ENCODE assay signal across 8 cellular contexts in the genomic region with DNA sequence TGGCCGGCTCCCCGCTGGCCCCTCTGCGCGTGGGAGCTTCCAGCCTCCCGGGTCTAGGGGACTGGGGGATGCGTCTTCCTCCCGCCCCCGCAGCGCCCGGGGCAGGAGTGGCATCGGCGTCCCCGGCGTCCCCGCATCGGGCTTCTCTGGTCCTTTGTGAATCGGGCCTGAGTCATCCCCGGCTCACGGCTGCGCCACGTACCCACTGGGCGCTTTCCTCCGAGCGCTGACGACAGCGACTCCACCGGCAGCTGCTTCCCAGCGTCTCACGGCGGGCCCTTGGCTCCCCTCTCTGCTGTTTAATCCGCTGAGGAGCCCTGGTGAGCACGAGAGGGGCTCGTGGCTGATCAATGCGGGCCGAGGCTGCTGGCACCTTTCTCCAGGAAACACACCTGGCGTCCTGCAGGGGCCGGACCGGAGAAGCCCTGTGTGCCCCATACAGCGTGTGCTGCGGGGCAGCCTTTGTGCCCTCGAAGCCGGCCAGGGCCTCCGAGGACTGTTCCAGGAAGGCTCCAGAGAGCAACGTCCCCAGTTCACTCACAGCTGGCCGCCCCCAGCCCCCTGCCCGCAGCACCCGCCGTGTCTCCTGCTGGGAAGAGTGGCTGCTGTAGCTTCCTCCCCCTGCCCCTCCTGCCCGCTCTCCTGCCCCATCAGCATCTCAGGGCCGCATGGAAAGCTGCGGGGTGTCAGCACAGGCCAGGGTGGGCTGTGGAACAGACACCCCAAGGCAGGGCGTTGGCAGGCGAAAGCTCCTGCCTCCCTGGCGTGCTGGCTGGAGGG.
A peak's percentile ranks its signal among the peaks of the same experiment; 100 is the strongest.
DNase-seq lines count a peak whose midpoint lies in the region; ATAC-seq, FAIRE-seq and TF ChIP-seq lines count a peak whose summit lies in the region.

No MANE protein-coding gene starts in this region.

- H3K4me3 ChIP-seq in MG63 (0 out of 2 replicates have a peak overlapping the region, but pooled peaks have one; percentile 4), testis (peak overlapping the region; percentile 15 to 50)

- no peaks in the 10 kb centered on the region for H3K9me3 ChIP-seq in MG63
- H3K9me3 ChIP-seq in testis: no peaks in the 10 kb centered on the region

- intact Hi-C loops in testis (cut with DNase I; ENCODE audit: low total_unique reads): no loop called here

- H3K9me3 Mint-ChIP-seq in activated T-cell treated with anti-CD3 and anti-CD28 coated beads, Interleukin-2, amount 50 U/mL, for 24 hours: no peaks in the 10 kb centered on the region

- H3K4me1 Mint-ChIP-seq in activated T-cell treated with anti-CD3 and anti-CD28 coated beads, Interleukin-2, amount 50 U/mL, for 24 hours (ENCODE audit: low read depth): peaks cover 8% of the 10 kb centered on the region

- H3K36me3 ChIP-seq in MG63 (no peaks in the 10 kb centered on the region), testis (ENCODE audit: low read depth, missing control alignments) (no peaks in the 10 kb centered on the region)

- no peak for FAIRE-seq in GM19239 (lab: Jason Lieb, UNC)

- H3K27me3 Mint-ChIP-seq in activated T-cell treated with anti-CD3 and anti-CD28 coated beads, Interleukin-2, amount 50 U/mL, for 24 hours: peaks cover 59% of the 10 kb centered on the region

- DNase-seq in DMS53 treated with DMSO at 0.1 percent for 48 hours (lab: John Stamatoyannopoulos, UW; ENCODE audit: unreplicated experiment) (peak; percentile 69), MG63 (peak; percentile 79), globus pallidus (ENCODE audit: low spot score) (peak; percentile 31), nucleus accumbens (lab: John Stamatoyannopoulos, UW) (peak in 39 of 56 donors; percentile 19 to 88 (median 57)), testis (peak; percentile 80), GM19239 (ENCODE audit: insufficient read length, low spot score) (no peak)
- DNase-seq in activated T-cell treated with anti-CD3 and anti-CD28 coated beads, Interleukin-2, amount 50 U/mL, for 24 hours: peak; percentile 72

- H3K36me3 Mint-ChIP-seq in activated T-cell treated with anti-CD3 and anti-CD28 coated beads, Interleukin-2, amount 50 U/mL, for 24 hours (ENCODE audit: low read depth): no peaks in the 10 kb centered on the region

- H3K4me1 ChIP-seq in testis: peaks cover 6% of the 10 kb centered on the region

- peak overlapping the region in 1 of 2 donors; percentile 46 for H3K27ac ChIP-seq in testis

- no peak overlapping the region for H3K27ac Mint-ChIP-seq in activated T-cell treated with anti-CD3 and anti-CD28 coated beads, Interleukin-2, amount 50 U/mL, for 24 hours

- TF ChIP-seq CTCF in testis (IDR thresholded peaks at IDR 0.05): no peak

- no peak for TF ChIP-seq POLR2A in testis (IDR thresholded peaks at IDR 0.05)

- no peak overlapping the region for H3K4me3 Mint-ChIP-seq in activated T-cell treated with anti-CD3 and anti-CD28 coated beads, Interleukin-2, amount 50 U/mL, for 24 hours

- ATAC-seq in HG03095 (IDR thresholded peaks at IDR 0.05; ENCODE audit: unreplicated experiment): no peak

- WGBS in testis, 2 donors: 22 to 35% methylated on average over 10 to 46 of the region's 54 CpGs

- no peaks in the 10 kb centered on the region for H3K27me3 ChIP-seq in MG63
- H3K27me3 ChIP-seq in testis: no peaks in the 10 kb centered on the region
